8 cellular contexts compared by ENCODE assay signal in the genomic region with DNA sequence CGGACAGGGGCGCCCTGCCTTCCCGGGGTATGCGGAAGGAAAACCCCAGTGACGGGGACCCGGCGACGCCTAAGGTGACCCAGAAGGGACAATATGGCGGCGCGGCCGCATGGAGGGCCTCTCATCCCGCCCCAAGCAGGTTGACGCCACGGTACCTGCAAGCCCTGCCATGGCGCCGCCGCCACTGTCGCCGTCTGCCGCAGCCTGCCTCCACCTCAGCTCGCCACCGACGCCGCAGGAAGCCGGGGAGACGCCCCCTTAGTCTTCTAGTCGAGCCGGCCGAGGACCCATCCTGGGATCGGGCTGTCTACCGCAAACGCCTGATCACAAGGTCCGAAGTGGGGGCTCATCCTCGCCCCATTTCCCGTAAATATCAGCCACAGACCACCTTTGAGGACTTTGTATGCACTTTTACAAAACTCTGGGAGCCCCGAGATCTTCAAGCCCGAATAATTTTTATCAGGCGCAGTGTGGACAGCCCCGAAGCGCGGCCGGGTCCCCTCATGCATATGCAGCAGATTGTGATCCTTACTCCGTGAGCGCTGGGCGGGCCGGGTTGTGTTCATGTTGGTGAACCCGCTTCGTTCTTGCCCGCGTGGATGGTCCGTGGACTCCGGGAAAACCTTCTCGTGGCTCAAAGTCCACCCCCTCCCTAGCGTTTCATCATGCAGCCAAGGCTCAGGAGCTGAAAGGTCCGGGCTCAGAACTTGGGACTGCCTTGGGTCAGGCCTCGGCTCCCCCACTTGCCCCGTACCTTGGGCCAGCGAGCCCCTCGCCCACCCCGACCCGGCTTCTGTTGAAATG. TPM values are rescaled to one million over a fixed set of nuclear protein-coding genes. Genes with fewer than 3 reads are reported as not detected.
DNase-seq lines count a peak whose midpoint lies in the region; ATAC-seq, FAIRE-seq and TF ChIP-seq lines count a peak whose summit lies in the region.

A gene with protein sequence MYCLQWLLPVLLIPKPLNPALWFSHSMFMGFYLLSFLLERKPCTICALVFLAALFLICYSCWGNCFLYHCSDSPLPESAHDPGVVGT (minus strand): TSS at position 239 of the 804 bp plus-strand sequence. CDS start 8,702 bp downstream, outside the sequence.

- DNase-seq in GM12891 (ENCODE audit: insufficient read length, low spot score) = peak; percentile 95
- peak; percentile 66 for DNase-seq in NCI-H187 treated with DMSO at 0.1 percent for 48 hours (lab: John Stamatoyannopoulos, UW)
- peak; percentile 94 for DNase-seq in left ventricle myocardium superior
- DNase-seq in pulmonary artery endothelial cell (ENCODE audit: low read depth, low spot score) = peak; percentile 48

- under 1% methylated on average over 62 of the region's 62 CpGs for WGBS in urinary bladder

- FAIRE-seq in GM12891 (lab: Jason Lieb, UNC) = peak; percentile 93

- no peaks in the 10 kb centered on the region for H3K36me3 ChIP-seq in urinary bladder (ENCODE audit: insufficient read depth)

- peak within 1 kb of the TSS; percentile 95 for H3K4me3 ChIP-seq in urinary bladder (ENCODE audit: low read depth, low read length)

- H3K27ac ChIP-seq in angular gyrus (ENCODE audit: low read depth, low read length) = peak within 1 kb of the TSS; percentile 99
- H3K27ac ChIP-seq in urinary bladder (ENCODE audit: low read depth) = peak within 1 kb of the TSS; percentile 92

- H3K4me1 ChIP-seq in urinary bladder (ENCODE audit: insufficient read depth) = no peaks in the 10 kb centered on the region

- TF ChIP-seq POLR2A in GM12891 (IDR thresholded peaks at IDR 0.05; ENCODE audit: low read depth, low read length) = peak; percentile 92

- ATAC-seq in HG02884 (IDR thresholded peaks at IDR 0.05; ENCODE audit: unreplicated experiment) (peak; percentile 68), left ventricle myocardium superior (peak; percentile 92)

- intact Hi-C loops in T-helper 2 cell treated with Interferon-gamma antibody and Interleukin-4, amounts not matched to agents 100 ng/mL and 5 ng/mL, for 36 hours (cut with micrococcal nuclease) = loop anchor here (1.0 to 5.0 kb wide), 5 partner anchors 121 to 505 kb away; a partner anchor contains a TSS
- intact Hi-C loops in left ventricle myocardium superior (cut with micrococcal nuclease) = no loop called here

TF ChIP-seq in GM12891, 5 proteins besides CTCF, POLR2A, EP300 and RAD21:
- TF ChIP-seq TAF1 (IDR thresholded peaks at IDR 0.05; ENCODE audit: low read depth, low read length) = peak; percentile 79
- peak; percentile 95 for TF ChIP-seq POLR2AphosphoS5 (IDR thresholded peaks at IDR 0.05; ENCODE audit: low read depth, low read length)
- no peak for TF ChIP-seq PAX5 (IDR thresholded peaks at IDR 0.05; ENCODE audit: insufficient read depth, low read length, severe bottlenecking)
- no peak for TF ChIP-seq SPI1 (IDR thresholded peaks at IDR 0.05; ENCODE audit: low read depth, low read length)
- peak; percentile 100 for TF ChIP-seq POU2F2 (IDR thresholded peaks at IDR 0.05; ENCODE audit: low read depth, low read length)
TF ChIP-seq in GM12891: peak in this region for 3.

RNA-seq across cellular contexts. Expression of the gene that starts here (rescaled TPM):
- 27.5 TPM for polyA plus RNA-seq in GM12891 (2012; ENCODE audit: low read depth, missing spikeins)
- 31.9 and 32.0 TPM in 2 replicates for total RNA-seq in T-helper 2 cell treated with Interferon-gamma antibody and Interleukin-4, amounts not matched to agents 100 ng/mL and 5 ng/mL, for 36 hours
- total RNA-seq in left ventricle myocardium superior = 93.8 TPM
- total RNA-seq in pulmonary artery endothelial cell = 36.8 and 48.1 TPM in 2 replicates
- total RNA-seq in urinary bladder = 82.5 TPM
- 94.0 TPM for polyA plus RNA-seq in urinary bladder

Comparison
In these comparisons a context has a peak if more than half of its experiments do, and no peak if none do; other contexts are left out.
1. Peak in every context shown above with its lines: DNase-seq, ATAC-seq, H3K4me3 ChIP-seq and H3K27ac ChIP-seq.